Comparison of ENCODE assay signal across 2 cellular contexts in genomic region chr19:43462383-43462782, GRCh38.
TF ChIP-seq lines count a peak whose summit lies in the region.

No MANE protein-coding gene starts in this region.

TF ChIP-seq in A549, 52 proteins besides CTCF, POLR2A, EP300 and RAD21:
- TF ChIP-seq PHF8 (IDR thresholded peaks at IDR 0.05; ENCODE audit: borderline replicate concordance, low read depth) (no peak), JUN (IDR thresholded peaks at IDR 0.05) (no peak), ZSCAN20 (CRISPR knock-in tag; IDR thresholded peaks at IDR 0.05) (no peak), HOXB5 (CRISPR knock-in tag; IDR thresholded peaks at IDR 0.05) (no peak), GATA3 (IDR thresholded peaks at IDR 0.05; ENCODE audit: borderline replicate concordance) (no peak), RARB (CRISPR knock-in tag; IDR thresholded peaks at IDR 0.05) (no peak), KDM1A (IDR thresholded peaks at IDR 0.05; ENCODE audit: low read depth) (no peak)

TF ChIP-seq in GM23338, 12 proteins besides CTCF, POLR2A, EP300 and RAD21:
- TF ChIP-seq STAT1 (IDR thresholded peaks at IDR 0.05; ENCODE audit: unreplicated experiment) = no peak
- TF ChIP-seq, protein P1, sequence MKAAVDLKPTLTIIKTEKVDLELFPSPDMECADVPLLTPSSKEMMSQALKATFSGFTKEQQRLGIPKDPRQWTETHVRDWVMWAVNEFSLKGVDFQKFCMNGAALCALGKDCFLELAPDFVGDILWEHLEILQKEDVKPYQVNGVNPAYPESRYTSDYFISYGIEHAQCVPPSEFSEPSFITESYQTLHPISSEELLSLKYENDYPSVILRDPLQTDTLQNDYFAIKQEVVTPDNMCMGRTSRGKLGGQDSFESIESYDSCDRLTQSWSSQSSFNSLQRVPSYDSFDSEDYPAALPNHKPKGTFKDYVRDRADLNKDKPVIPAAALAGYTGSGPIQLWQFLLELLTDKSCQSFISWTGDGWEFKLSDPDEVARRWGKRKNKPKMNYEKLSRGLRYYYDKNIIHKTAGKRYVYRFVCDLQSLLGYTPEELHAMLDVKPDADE (IDR thresholded peaks at IDR 0.05) = no peak
TF ChIP-seq in GM23338: peak in this region for 0.
